In genomic region chr15:39720081-39720480, GRCh38 we compare ENCODE assay signal across 26 cellular contexts.
"Had no signal": no experiment of that assay in that cellular context is flagged by ENCODE, and none has a peak within 500 bp of the region (broad histone marks: within the 10 kb centered on the region; RNA-seq: fewer than 3 reads in every experiment).

No MANE protein-coding gene starts in this region.

- FAIRE-seq: endothelial cell of umbilical vein, islet of Langerhans had no signal

- H3K4me1 ChIP-seq: adrenal gland, ascending aorta, colonic mucosa, gastrocnemius medialis had no signal

- H3K27me3 ChIP-seq: adrenal gland, ascending aorta, colonic mucosa, dorsolateral prefrontal cortex, gastrocnemius medialis had no signal

- H3K27ac ChIP-seq: adrenal gland, ascending aorta, colonic mucosa, gastrocnemius medialis, thoracic aorta had no signal

- ATAC-seq: activated CD4-positive, alpha-beta T cell treated with anti-CD3 and anti-CD28 coated beads for 36 hours; activated naive CD4-positive, alpha-beta T cell treated with anti-CD3 and anti-CD28 coated beads, Interleukin-2, amount 50 U/mL, for 72 hours; activated T-helper 17 cell treated with anti-CD3 and anti-CD28 coated beads, Interleukin-2, amount 50 U/mL, for 72 hours; effector memory CD8-positive, alpha-beta T cell; esophagus mucosa; gastrocnemius medialis; left cardiac atrium had no signal

- H3K36me3 ChIP-seq: adrenal gland, ascending aorta, colonic mucosa, gastrocnemius medialis, thoracic aorta had no signal

- H3K9me3 ChIP-seq: adrenal gland, ascending aorta, colonic mucosa, gastrocnemius medialis, thoracic aorta had no signal

- DNase-seq: activated B cell treated with CpG ODN at 0.5 μM for 24 hours; activated CD4-positive, alpha-beta T cell treated with anti-CD3 and anti-CD28 coated beads for 36 hours; activated CD4-positive, alpha-beta T cell treated with anti-CD3 and anti-CD28 coated beads, Interleukin-2, amount 50 U/mL, for 4 hours; activated CD8-positive, alpha-beta memory T cell treated with anti-CD3 and anti-CD28 coated beads for 24 hours; activated CD8-positive, alpha-beta memory T cell treated with anti-CD3 and anti-CD28 coated beads, Interleukin-2, amount 50 U/mL, for 4 hours; activated T-cell treated with anti-CD3 and anti-CD28 coated beads, Interleukin-2, amount 50 U/mL, for 24 hours; adrenal gland; central memory CD4-positive, alpha-beta T cell; colonic mucosa; dorsolateral prefrontal cortex; effector memory CD8-positive, alpha-beta T cell; gastrocnemius medialis; hippocampal formation; left cardiac atrium; naive B cell; retina; stimulated activated CD4-positive, alpha-beta T cell treated with anti-CD3 and anti-CD28 coated beads, Interleukin-4, amount 100 ng/mL, for 24 hours; stimulated activated naive CD4-positive, alpha-beta T cell treated with Interleukin-2 at 50 U/mL for 16 hours; T1000 had no signal

- H3K4me3 ChIP-seq: adrenal gland, ascending aorta, colonic mucosa, dorsolateral prefrontal cortex, gastrocnemius medialis, thoracic aorta had no signal
